8 cellular contexts compared by ENCODE assay signal in the genomic region with DNA sequence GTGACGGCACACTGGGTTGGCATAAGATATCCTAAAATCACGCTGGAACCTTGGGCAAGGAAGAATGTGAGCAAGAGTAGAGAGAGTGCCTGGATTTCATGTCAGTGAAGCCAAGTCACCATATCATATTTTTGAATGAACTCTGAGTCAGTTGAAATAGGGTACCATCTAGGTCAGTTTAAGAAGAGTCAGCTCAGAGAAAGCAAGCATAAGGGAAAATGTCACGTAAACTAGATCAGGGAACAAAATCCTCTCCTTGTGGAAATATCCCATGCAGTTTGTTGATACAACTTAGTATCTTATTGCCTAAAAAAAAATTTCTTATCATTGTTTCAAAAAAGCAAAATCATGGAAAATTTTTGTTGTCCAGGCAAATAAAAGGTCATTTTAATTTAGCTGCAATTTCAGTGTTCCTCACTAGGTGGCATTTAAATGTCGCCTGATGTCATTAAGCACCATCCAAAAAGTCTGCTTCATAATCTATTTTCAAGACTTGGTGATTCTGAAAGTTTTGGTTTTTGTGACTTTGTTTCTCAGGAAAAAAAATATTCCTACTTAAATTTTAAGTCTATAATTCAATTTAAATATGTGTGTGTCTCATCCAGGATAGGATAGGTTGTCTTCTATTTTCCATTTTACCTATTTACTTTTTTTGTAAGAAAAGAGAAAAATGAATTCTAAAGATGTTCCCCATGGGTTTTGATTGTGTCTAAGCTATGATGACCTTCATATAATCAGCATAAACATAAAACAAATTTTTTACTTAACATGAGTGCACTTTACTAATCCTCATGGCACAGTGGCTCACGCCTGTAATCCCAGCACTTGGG. TPM values are rescaled to one million over a fixed set of nuclear protein-coding genes. Genes with fewer than 3 reads are reported as not detected.
DNase-seq lines count a peak whose midpoint lies in the region; ATAC-seq, FAIRE-seq and TF ChIP-seq lines count a peak whose summit lies in the region.

No MANE protein-coding gene starts in this region.

- peaks cover 9 to 29% of the 10 kb centered on the region in 2 donors for H3K36me3 Mint-ChIP-seq in activated naive CD4-positive, alpha-beta T cell treated with anti-CD3 and anti-CD28 coated beads, Interleukin-2, amount 50 U/mL, for 72 hours

- peak overlapping the region in 1 of 2 donors; percentile 89 for H3K27ac Mint-ChIP-seq in activated naive CD4-positive, alpha-beta T cell treated with anti-CD3 and anti-CD28 coated beads, Interleukin-2, amount 50 U/mL, for 72 hours

- H3K4me3 ChIP-seq in LNCaP clone FGC (ENCODE audit: low read depth, low read length) = no peak overlapping the region
- no peak overlapping the region for H3K4me3 ChIP-seq in fibroblast of villous mesenchyme (ENCODE audit: low read depth, low read length)
- H3K4me3 ChIP-seq in retinal pigment epithelial cell (ENCODE audit: low read length) = no peak overlapping the region

- ATAC-seq in activated naive CD4-positive, alpha-beta T cell treated with anti-CD3 and anti-CD28 coated beads, Interleukin-2, amount 50 U/mL, for 72 hours = peak; percentile 37 to 50
- ATAC-seq in GM18519 (IDR thresholded peaks at IDR 0.05; ENCODE audit: low FRiP score, unreplicated experiment) = no peak

- TF ChIP-seq CTCF in LNCaP clone FGC (IDR thresholded peaks at IDR 0.05; ENCODE audit: control insufficient read depth, extremely low read depth, insufficient read depth) (peak; percentile 62), fibroblast of villous mesenchyme (IDR thresholded peaks at IDR 0.05; ENCODE audit: insufficient read depth, low read depth, low read length) (peak; percentile 52), retinal pigment epithelial cell (conservative IDR thresholded peaks at IDR 0.05; ENCODE audit: low read depth, low read length) (peak; percentile 64)

- no peak for DNase-seq in activated naive CD4-positive, alpha-beta T cell treated with anti-CD3 and anti-CD28 coated beads, Interleukin-2, amount 50 U/mL, for 72 hours (ENCODE audit: low spot score in 2 of 2)
- no peak for DNase-seq in activated naive CD4-positive, alpha-beta T cell treated with anti-CD3 and anti-CD28 coated beads, Interleukin-2, amount 50 U/mL, for 16 hours
- DNase-seq in LNCaP clone FGC (ENCODE audit: low read depth) = no peak
- peak; percentile 53 for DNase-seq in fibroblast of villous mesenchyme (ENCODE audit: low read depth)
- DNase-seq in retinal pigment epithelial cell (ENCODE audit: low read depth) = no peak
- DNase-seq in NCI-H2107 (lab: John Stamatoyannopoulos, UW) = no peak

- H3K9me3 Mint-ChIP-seq in activated naive CD4-positive, alpha-beta T cell treated with anti-CD3 and anti-CD28 coated beads, Interleukin-2, amount 50 U/mL, for 72 hours = peaks cover 9 to 19% of the 10 kb centered on the region in 2 donors

- peak; percentile 95 for FAIRE-seq in TTC549 (lab: Jason Lieb, UNC)

RNA-seq across cellular contexts. Expression of a gene that starts 19.6 kb away (rescaled TPM):
- 10 to 100 TPM in 1 of 2 donors, 1 to 10 TPM in 1; 2.7 to 11.1 TPM for total RNA-seq in activated naive CD4-positive, alpha-beta T cell treated with anti-CD3 and anti-CD28 coated beads, Interleukin-2, amount 50 U/mL, for 72 hours
- total RNA-seq in fibroblast of villous mesenchyme = 0.64 and 1.3 TPM in 2 replicates

RNA-seq across cellular contexts. Expression of a gene that starts 20.1 kb away (rescaled TPM):
- total RNA-seq in activated naive CD4-positive, alpha-beta T cell treated with anti-CD3 and anti-CD28 coated beads, Interleukin-2, amount 50 U/mL, for 72 hours = 10 to 100 TPM; 49.3 to 57.5 TPM
- 4.3 and 7.7 TPM in 2 replicates for total RNA-seq in fibroblast of villous mesenchyme

RNA-seq across cellular contexts. Expression of a gene that starts 31.4 kb away (rescaled TPM):
- total RNA-seq in activated naive CD4-positive, alpha-beta T cell treated with anti-CD3 and anti-CD28 coated beads, Interleukin-2, amount 50 U/mL, for 72 hours = 10 to 100 TPM in 1 of 2 donors, 1 to 10 TPM in 1; 1.6 to 13.6 TPM
- total RNA-seq in fibroblast of villous mesenchyme = 1.7 and 1.9 TPM in 2 replicates
